ENCODE assay signal across 8 cellular contexts in genomic region chr16:89247734-89248075, GRCh38. TPM values are rescaled to one million over a fixed set of nuclear protein-coding genes. Genes with fewer than 3 reads are reported as not detected.
A peak's percentile ranks its signal among the peaks of the same experiment; 100 is the strongest.
DNase-seq lines count a peak whose midpoint lies in the region; ATAC-seq, FAIRE-seq and TF ChIP-seq lines count a peak whose summit lies in the region.
"Not testable (repeated sequence)": the region's sequence is repeated elsewhere in the genome, so short reads cannot be mapped to it uniquely, and the experiment has no call there.

No MANE protein-coding gene starts in this region.

- H3K4me2 ChIP-seq in endothelial cell of umbilical vein (ENCODE audit: insufficient read depth, low read length), result peak overlapping the region; percentile 36

- H3K4me3 ChIP-seq in CD4-positive, alpha-beta memory T cell (ENCODE audit: low read length in 2 of 2), result peak overlapping the region in 1 of 2 donors; percentile 22
- peak overlapping the region; percentile 30 for H3K4me3 ChIP-seq in HEK293 (ENCODE audit: low read depth, low read length)
- H3K4me3 ChIP-seq in endothelial cell of umbilical vein (replicated peaks in 1 of 3; ENCODE audit: insufficient read depth in 1 of 3, low read depth in 1 of 3, low read length in 3 of 3), result peak overlapping the region in 1 of 3 experiments; percentile 45
- H3K4me3 ChIP-seq in iPS-20b (ENCODE audit: low read length), result peak overlapping the region; percentile 62
- peak overlapping the region in 4 of 5 donors; percentile 39 to 54 (median 52) for H3K4me3 ChIP-seq in subcutaneous abdominal adipose tissue (ENCODE audit: low read depth in 1 of 5, low read length in 5 of 5)

- CTCF ChIA-PET in CD4-positive, alpha-beta memory T cell (lab: Charles Lee; ENCODE audit: partially characterized antibody), result interaction anchor here (2.0 kb wide), 2 partner anchors 42 to 67 kb away, joined by 7 to 9 read pairs; no protein-coding TSS in a partner anchor
- CTCF ChIA-PET in HEK293 (lab: Yijun Ruan, JAX), result interaction anchor here (0.7 to 2.2 kb wide), 2 partner anchors 41 to 60 kb away, joined by 3 to 9 read pairs; no protein-coding TSS in a partner anchor
- CTCF ChIA-PET in RWPE1 (lab: Yijun Ruan, JAX), result not testable (repeated sequence)
- CTCF ChIA-PET in endothelial cell of umbilical vein (lab: Charles Lee), result interaction anchor here (0.6 to 1.4 kb wide), 9 partner anchors 10 to 261 kb away, joined by 3 to 5 read pairs (median 3); partner anchors contain the start of genes SPG7 and ZNF778

- TF ChIP-seq POLR2A in endothelial cell of umbilical vein (IDR thresholded peaks at IDR 0.05; ENCODE audit: low read depth, low read length), result not testable (repeated sequence)

- POLR2A ChIA-PET in CD4-positive, alpha-beta memory T cell (lab: Charles Lee; ENCODE audit: partially characterized antibody), result interaction anchor here (0.5 to 1.8 kb wide), 14 partner anchors 10 to 625 kb away, joined by 3 to 7 read pairs (median 4); partner anchors contain the start of genes CDK10, SPG7, TCF25 and ZNF778
- POLR2A ChIA-PET in HEK293 (lab: Yijun Ruan, JAX), result interaction anchor here (0.7 to 1.5 kb wide), 11 partner anchors 15 to 458 kb away, joined by 3 to 9 read pairs (median 4); partner anchors contain the start of gene ZNF778
- POLR2A ChIA-PET in RWPE1 (lab: Yijun Ruan, JAX; ENCODE audit: low non-redundant PET); endothelial cell of umbilical vein (lab: Charles Lee): not testable (repeated sequence)

- not testable (repeated sequence) for H4K20me1 ChIP-seq in endothelial cell of umbilical vein (replicated peaks; ENCODE audit: control insufficient read depth, extremely low read depth, insufficient read depth, low read length)

- FAIRE-seq in endothelial cell of umbilical vein (lab: Jason Lieb, UNC), result peak; percentile 54

- not testable (repeated sequence) for H3K27me3 ChIP-seq in CD4-positive, alpha-beta memory T cell (ENCODE audit: insufficient read depth, low read length); endothelial cell of umbilical vein (ENCODE audit: control insufficient read depth in 2 of 2, insufficient read depth in 2 of 2, low read length in 2 of 2); subcutaneous abdominal adipose tissue (ENCODE audit: control insufficient read depth in 5 of 5, insufficient read depth in 4 of 5, low read length in 5 of 5)
- H3K27me3 ChIP-seq in iPS-20b (ENCODE audit: insufficient read depth, low read length), result peaks cover 24% of the 10 kb centered on the region

- dilution Hi-C loops in endothelial cell of umbilical vein (cut with MboI; ENCODE audit: extremely low pct_ligation_motif_present, low sequenced_read_pairs), result not testable (repeated sequence)

- not testable (repeated sequence) for TF ChIP-seq CTCF in HEK293 (tag by site-specific recombination; IDR thresholded peaks at IDR 0.05); RWPE1 (conservative IDR thresholded peaks at IDR 0.05; ENCODE audit: low read depth); endothelial cell of umbilical vein (IDR thresholded peaks at IDR 0.05; ENCODE audit: extremely low read depth in 1 of 2, insufficient read depth in 1 of 2, low read depth in 1 of 2, low read length in 2 of 2); omental fat pad (IDR thresholded peaks at IDR 0.05)

- not testable (repeated sequence) for H3K36me3 Mint-ChIP-seq in CD4-positive, alpha-beta memory T cell; activated naive CD8-positive, alpha-beta T cell treated with anti-CD3 and anti-CD28 coated beads for 36 hours

- H3K36me3 ChIP-seq in CD4-positive, alpha-beta memory T cell (ENCODE audit: insufficient read depth, low read length); HEK293 (ENCODE audit: control insufficient read depth in 2 of 2, insufficient read depth in 1 of 2, low read length in 2 of 2); endothelial cell of umbilical vein (ENCODE audit: control insufficient read depth in 2 of 2, extremely low read depth in 1 of 2, insufficient read depth in 2 of 2, low read length in 2 of 2); iPS-20b (ENCODE audit: insufficient read depth, low read depth, low read length); subcutaneous abdominal adipose tissue (ENCODE audit: control insufficient read depth in 5 of 5, insufficient read depth in 5 of 5, low read length in 5 of 5): not testable (repeated sequence)

- peak overlapping the region in 6 of 7 donors; percentile 30 to 77 (median 70) for H3K27ac Mint-ChIP-seq in CD4-positive, alpha-beta memory T cell
- peak overlapping the region; percentile 12 for H3K27ac Mint-ChIP-seq in activated naive CD8-positive, alpha-beta T cell treated with anti-CD3 and anti-CD28 coated beads for 36 hours

- H3K9me1 ChIP-seq in endothelial cell of umbilical vein (replicated peaks; ENCODE audit: control insufficient read depth, extremely low read depth, insufficient read depth, low read length), result not testable (repeated sequence)

- not testable (repeated sequence) for BruUV-seq in endothelial cell of umbilical vein (replicated peaks; lab: Mats Ljungman, UMichigan)

- H3K4me1 ChIP-seq in CD4-positive, alpha-beta memory T cell (ENCODE audit: insufficient read depth, low read length); HEK293 (ENCODE audit: control insufficient read depth, insufficient read depth, low read length); endothelial cell of umbilical vein (ENCODE audit: control insufficient read depth, extremely low read depth, insufficient read depth, low read length); iPS-20b (ENCODE audit: insufficient read depth, low read length): not testable (repeated sequence)
- H3K4me1 ChIP-seq in subcutaneous abdominal adipose tissue (ENCODE audit: control insufficient read depth in 5 of 5, insufficient read depth in 5 of 5, low read length in 5 of 5), result peaks cover 0 to 16% (median 9%) of the 10 kb centered on the region in 5 donors

- H3K4me1 Mint-ChIP-seq in CD4-positive, alpha-beta memory T cell, result peaks cover 5 to 33% (median 12%) of the 10 kb centered on the region in 4 donors
- H3K4me1 Mint-ChIP-seq in activated naive CD8-positive, alpha-beta T cell treated with anti-CD3 and anti-CD28 coated beads for 36 hours, result not testable (repeated sequence)

- not testable (repeated sequence) for H3K27me3 Mint-ChIP-seq in CD4-positive, alpha-beta memory T cell; activated naive CD8-positive, alpha-beta T cell treated with anti-CD3 and anti-CD28 coated beads for 36 hours

- not testable (repeated sequence) for H3K9ac ChIP-seq in endothelial cell of umbilical vein (replicated peaks; ENCODE audit: extremely low read depth, insufficient read depth, low read length); iPS-20b (ENCODE audit: low read depth, low read length)
- peak overlapping the region in 2 of 5 donors; percentile 17 to 39 for H3K9ac ChIP-seq in subcutaneous abdominal adipose tissue (ENCODE audit: low read length in 5 of 5)

- peaks cover 0 to 14% (median 6%) of the 10 kb centered on the region in 8 donors for H3K9me3 Mint-ChIP-seq in CD4-positive, alpha-beta memory T cell
- H3K9me3 Mint-ChIP-seq in activated naive CD8-positive, alpha-beta T cell treated with anti-CD3 and anti-CD28 coated beads for 36 hours, result not testable (repeated sequence)

- not testable (repeated sequence) for DNase-seq in CD4-positive, alpha-beta memory T cell; RWPE1 (ENCODE audit: low spot score); activated naive CD8-positive, alpha-beta T cell treated with anti-CD3 and anti-CD28 coated beads for 36 hours; endothelial cell of umbilical vein (ENCODE audit: low read depth, low spot score); omental fat pad (ENCODE audit: low spot score)

- H3K9me3 ChIP-seq in CD4-positive, alpha-beta memory T cell (ENCODE audit: control insufficient read depth in 1 of 2, low read length in 2 of 2); HEK293 (ENCODE audit: control insufficient read depth, insufficient read depth, low read depth, low read length); endothelial cell of umbilical vein (replicated peaks; ENCODE audit: control insufficient read depth, insufficient read depth, low read length); iPS-20b (ENCODE audit: insufficient read depth, low read depth, low read length); subcutaneous abdominal adipose tissue (ENCODE audit: control insufficient read depth in 5 of 5, low read length in 5 of 5): not testable (repeated sequence)

- H3K4me3 Mint-ChIP-seq in CD4-positive, alpha-beta memory T cell, result peak overlapping the region; percentile 76 to 84 (median 82)
- H3K4me3 Mint-ChIP-seq in activated naive CD8-positive, alpha-beta T cell treated with anti-CD3 and anti-CD28 coated beads for 36 hours, result peak overlapping the region; percentile 74

- H2AFZ ChIP-seq in endothelial cell of umbilical vein (ENCODE audit: low read depth, low read length), result peak overlapping the region; percentile 68

- ATAC-seq in omental fat pad (ENCODE audit: low FRiP score), result peak; percentile 44

- H3K79me2 ChIP-seq in endothelial cell of umbilical vein (ENCODE audit: control insufficient read depth, insufficient read depth, low read length), result not testable (repeated sequence)

- H3K27ac ChIP-seq in CD4-positive, alpha-beta memory T cell (ENCODE audit: low read depth, low read length), result peak overlapping the region; percentile 21
- not testable (repeated sequence) for H3K27ac ChIP-seq in HEK293 (ENCODE audit: extremely low read depth, low read depth, low read length); endothelial cell of umbilical vein (ENCODE audit: insufficient read depth, low read depth, low read length); iPS-20b (ENCODE audit: low read length); subcutaneous abdominal adipose tissue (ENCODE audit: low read depth, low read length)
- H3K27ac ChIP-seq in RWPE1, result peak overlapping the region; percentile 76

- intact Hi-C loops in CD4-positive, alpha-beta memory T cell (cut with micrococcal nuclease); endothelial cell of umbilical vein (cut with micrococcal nuclease): not testable (repeated sequence)

RNA-seq across cellular contexts. Expression of gene ZNF778, which starts 30.2 kb away (rescaled TPM):
- total RNA-seq in CD4-positive, alpha-beta memory T cell, result 10 to 100 TPM; 13.1 to 15.9 TPM
- polyA plus RNA-seq in CD4-positive, alpha-beta memory T cell, result 1 to 10 TPM; 1.0 to 4.4 TPM
- total RNA-seq in activated naive CD8-positive, alpha-beta T cell treated with anti-CD3 and anti-CD28 coated beads for 36 hours, result 1 to 10 TPM; 8.9 to 9.6 TPM
- total RNA-seq in endothelial cell of umbilical vein (7.1 and 10.9 TPM in 2 replicates), omental fat pad (10 to 100 TPM in 2 of 4 donors, 1 to 10 TPM in 2; 5.7 to 22.8 (median 13.4) TPM)
- 3.8 and 4.8 TPM in 2 replicates for polyA plus RNA-seq in endothelial cell of umbilical vein
- 3.6 and 3.7 TPM in 2 replicates for polyA plus RNA-seq in endothelial cell of umbilical vein (2011; cell fraction: cytosol; rRNA removed)
- polyA plus RNA-seq in endothelial cell of umbilical vein (2011; cell fraction: nucleus; rRNA removed), result 10.3 and 15.6 TPM in 2 replicates
- polyA plus RNA-seq in endothelial cell of umbilical vein (2012), result 5.0 and 9.2 TPM in 2 replicates
- polyA minus RNA-seq in endothelial cell of umbilical vein, result 9.7 and 19.6 TPM in 2 replicates
- polyA minus RNA-seq in endothelial cell of umbilical vein (2011; cell fraction: cytosol; rRNA and poly(A)+ RNA removed), result 16.4 TPM
- 4.4 and 8.0 TPM in 2 replicates for polyA minus RNA-seq in endothelial cell of umbilical vein (2011; cell fraction: nucleus; rRNA and poly(A)+ RNA removed)

RNA-seq across cellular contexts. Expression of gene SLC22A31, which starts 47.4 kb away (rescaled TPM):
- total RNA-seq in CD4-positive, alpha-beta memory T cell, result under 1 TPM in 1 of 2 experiments, not detected in 1; 0.44 TPM
- polyA plus RNA-seq in CD4-positive, alpha-beta memory T cell, result under 1 TPM; 0.32 to 0.48 TPM
- total RNA-seq in activated naive CD8-positive, alpha-beta T cell treated with anti-CD3 and anti-CD28 coated beads for 36 hours, result not detected
- not detected in 2 replicates for total RNA-seq in endothelial cell of umbilical vein
- polyA plus RNA-seq in endothelial cell of umbilical vein, result 0.75 and 1.0 TPM in 2 replicates
- 0.23 and 0.47 TPM in 2 replicates for polyA plus RNA-seq in endothelial cell of umbilical vein (2011; cell fraction: cytosol; rRNA removed)
- 7.2 and 7.3 TPM in 2 replicates for polyA plus RNA-seq in endothelial cell of umbilical vein (2011; cell fraction: nucleus; rRNA removed)
- polyA plus RNA-seq in endothelial cell of umbilical vein (2012), result 0.37 and 1.1 TPM in 2 replicates
- 0.19 and 0.38 TPM in 2 replicates for polyA minus RNA-seq in endothelial cell of umbilical vein
- not detected for polyA minus RNA-seq in endothelial cell of umbilical vein (2011; cell fraction: cytosol; rRNA and poly(A)+ RNA removed)
- polyA minus RNA-seq in endothelial cell of umbilical vein (2011; cell fraction: nucleus; rRNA and poly(A)+ RNA removed), result 0.72 and 0.96 TPM in 2 replicates
- total RNA-seq in omental fat pad, result not detected
